ENCODE assay signal across 12 cellular contexts in the genomic region with DNA sequence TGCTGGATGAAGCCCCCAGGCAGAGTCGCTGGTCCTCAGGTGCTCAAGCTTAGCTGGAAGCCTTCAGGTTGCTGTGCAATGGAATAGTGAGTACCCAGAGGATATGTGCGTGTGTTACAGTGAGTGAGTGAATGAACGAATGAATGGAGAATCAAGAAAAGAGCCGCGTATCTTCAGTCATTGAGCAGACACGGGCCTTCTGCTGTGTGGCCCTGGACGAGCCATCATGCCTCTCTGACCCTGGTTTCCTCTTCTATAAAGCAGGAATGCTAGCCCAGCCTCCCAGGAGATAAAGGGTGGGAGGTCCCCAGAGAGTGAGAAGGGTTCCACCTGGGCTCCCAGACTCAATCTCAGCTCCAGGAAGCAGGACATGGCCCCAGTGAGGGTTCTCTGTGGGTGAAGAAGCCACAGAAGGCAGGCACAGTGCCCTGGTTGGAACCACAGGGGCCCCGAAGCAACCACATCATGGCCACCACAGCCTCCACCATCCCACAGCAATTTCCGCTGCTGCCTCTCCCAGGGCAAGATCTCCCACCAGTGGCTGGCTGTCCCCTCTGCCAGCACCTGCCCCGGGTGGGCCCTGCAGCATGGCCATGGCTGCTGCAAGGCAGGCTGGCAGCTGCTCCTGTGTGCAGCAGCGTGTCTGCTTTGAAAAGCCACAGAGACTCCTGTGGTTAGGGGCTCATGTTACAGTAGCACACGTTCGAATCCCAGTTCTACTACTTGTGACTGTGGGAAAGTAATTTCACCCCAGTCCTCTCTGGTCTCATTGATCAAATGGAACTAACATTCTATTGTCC. TPM values are rescaled to one million over a fixed set of nuclear protein-coding genes. Genes with fewer than 3 reads are reported as not detected.
A peak's percentile ranks its signal among the peaks of the same experiment; 100 is the strongest.
DNase-seq lines count a peak whose midpoint lies in the region; ATAC-seq, FAIRE-seq and TF ChIP-seq lines count a peak whose summit lies in the region.
"Not testable (repeated sequence)": the region's sequence is repeated elsewhere in the genome, so short reads cannot be mapped to it uniquely, and the experiment has no call there.
"Had no signal": no experiment of that assay in that cellular context is flagged by ENCODE, and none has a peak within 500 bp of the region (broad histone marks: within the 10 kb centered on the region; RNA-seq: fewer than 3 reads in every experiment).

No MANE protein-coding gene starts in this region.

- FAIRE-seq in GM12878 (lab: Jason Lieb, UNC), result not testable (repeated sequence)

- not testable (repeated sequence) for H3F3A ChIP-seq in GM23338 (replicated peaks; ENCODE audit: low read depth)

- not testable (repeated sequence) for H3K79me2 ChIP-seq in GM23338 (replicated peaks; ENCODE audit: insufficient read depth); GM12878 (ENCODE audit: control insufficient read depth, insufficient read depth, low read length)

- WGBS in GM12878 (ENCODE audit: insufficient coverage, insufficient replicate concordance, low lambda C conversion rate, missing lambda C conversion rate), result no CpG with 5 or more reads among the region's 13 CpGs

- H3K36me3 Mint-ChIP-seq in GM23338 (ENCODE audit: low read depth); T-cell; activated CD8-positive, alpha-beta memory T cell treated with anti-CD3 and anti-CD28 coated beads, Interleukin-2, amount 10 ng/mL, durations not matched to agents 7 days and 5 days; natural killer cell: not testable (repeated sequence)

- not testable (repeated sequence) for TF ChIP-seq POLR2A in GM12878 (IDR thresholded peaks at IDR 0.05; ENCODE audit: low read depth, low read length)

- POLR2A ChIA-PET in T-cell (lab: Charles Lee); GM12878 (lab: Charles Lee): not testable (repeated sequence)

- not testable (repeated sequence) for H3K4me1 Mint-ChIP-seq in GM23338; T-cell; activated CD8-positive, alpha-beta memory T cell treated with anti-CD3 and anti-CD28 coated beads, Interleukin-2, amount 10 ng/mL, durations not matched to agents 7 days and 5 days; natural killer cell

- H2AFZ ChIP-seq in GM23338; GM12878 (ENCODE audit: control insufficient read depth, low read depth, low read length): not testable (repeated sequence)

- BruUV-seq in GM12878 (replicated peaks; lab: Mats Ljungman, UMichigan), result not testable (repeated sequence)

- not testable (repeated sequence) for TF ChIP-seq EP300 in GM12878 (IDR thresholded peaks at IDR 0.05; ENCODE audit: borderline replicate concordance in 1 of 2, control insufficient read depth in 1 of 2, low read depth in 2 of 2, low read length in 2 of 2)

- not testable (repeated sequence) for H3K27me3 ChIP-seq in GM23338 (ENCODE audit: insufficient read depth); GM12878 (replicated peaks in 1 of 2; ENCODE audit: control insufficient read depth in 2 of 2, insufficient read depth in 2 of 2, low read length in 1 of 2)

- H3K9me3 Mint-ChIP-seq in GM23338; T-cell; activated CD8-positive, alpha-beta memory T cell treated with anti-CD3 and anti-CD28 coated beads, Interleukin-2, amount 10 ng/mL, durations not matched to agents 7 days and 5 days (ENCODE audit: low read depth); natural killer cell: not testable (repeated sequence)

- not testable (repeated sequence) for H3K27me3 Mint-ChIP-seq in GM23338 (ENCODE audit: insufficient read depth, low read depth, poor library complexity); T-cell; activated CD8-positive, alpha-beta memory T cell treated with anti-CD3 and anti-CD28 coated beads, Interleukin-2, amount 10 ng/mL, durations not matched to agents 7 days and 5 days; natural killer cell (ENCODE audit: low read depth in 2 of 2)

- TF ChIP-seq CTCF in GM23338 (conservative IDR thresholded peaks at IDR 0.05; ENCODE audit: low read depth in 2 of 2); GM12878 (IDR thresholded peaks at IDR 0.05 in 2 of 3, conservative IDR thresholded peaks at IDR 0.05 in 1 of 3; ENCODE audit: control insufficient read depth in 2 of 3, extremely low read depth in 1 of 3, insufficient read depth in 1 of 3, low read depth in 3 of 3, low read length in 3 of 3); natural killer cell (IDR thresholded peaks at IDR 0.05): not testable (repeated sequence)

- H3K9me3 ChIP-seq in GM12878 (replicated peaks; ENCODE audit: control insufficient read depth, insufficient read depth, low read length), result not testable (repeated sequence)

- DNase-seq in GM23338 (ENCODE audit: low spot score); T-cell; activated CD8-positive, alpha-beta memory T cell treated with anti-CD3 and anti-CD28 coated beads, Interleukin-2, amount 10 ng/mL, durations not matched to agents 7 days and 5 days; GM12878 (ENCODE audit: low read depth, low spot score); natural killer cell: not testable (repeated sequence)

- H3K27ac ChIP-seq in GM23338 (ENCODE audit: low read depth); GM12878 (ENCODE audit: control insufficient read depth, insufficient read depth): not testable (repeated sequence)

- ATAC-seq in GM18511 (IDR thresholded peaks at IDR 0.05; ENCODE audit: unreplicated experiment), result peak; percentile 61
- peak; percentile 34 for ATAC-seq in GM19468 (IDR thresholded peaks at IDR 0.05; ENCODE audit: extremely low read depth, unreplicated experiment)
- ATAC-seq in GM23338, result peak; percentile 8
- peak; percentile 48 to 78 (median 73) for ATAC-seq in T-cell (replicated peaks in 1 of 4)
- ATAC-seq in activated CD8-positive, alpha-beta memory T cell treated with anti-CD3 and anti-CD28 coated beads, Interleukin-2, amount 10 ng/mL, durations not matched to agents 7 days and 5 days, result peak; percentile 47
- ATAC-seq in GM12878, result peak; percentile 77
- ATAC-seq in natural killer cell, result peak; percentile 30 to 67 (median 50)

- SMC1A ChIA-PET in GM12878 (lab: Charles Lee; ENCODE audit: uncharacterized antibody, unreplicated experiment), result not testable (repeated sequence)

- H3K9ac ChIP-seq in GM12878 (ENCODE audit: control insufficient read depth, insufficient read depth, low read length), result not testable (repeated sequence)

- H4K20me1 ChIP-seq in GM23338 (replicated peaks; ENCODE audit: insufficient read depth); GM12878 (ENCODE audit: control insufficient read depth, insufficient read depth): not testable (repeated sequence)

- H3K4me2 ChIP-seq in GM23338; GM12878 (ENCODE audit: control insufficient read depth, insufficient read depth): not testable (repeated sequence)

- RAD21 ChIA-PET in GM12878 (lab: Charles Lee; ENCODE audit: unreplicated experiment), result not testable (repeated sequence)

- intact Hi-C loops in GM12878 (cut with micrococcal nuclease; ENCODE audit: unreplicated experiment); natural killer cell (cut with micrococcal nuclease): not testable (repeated sequence)

- not testable (repeated sequence) for H3K9me2 ChIP-seq in GM23338 (ENCODE audit: insufficient read depth)

- H3K27ac Mint-ChIP-seq in GM23338; T-cell; activated CD8-positive, alpha-beta memory T cell treated with anti-CD3 and anti-CD28 coated beads, Interleukin-2, amount 10 ng/mL, durations not matched to agents 7 days and 5 days; natural killer cell: not testable (repeated sequence)

- H3K4me3 ChIP-seq in GM23338, GM12878: not testable (repeated sequence)

- in situ Hi-C loops in GM12878 (cut with MboI), result not testable (repeated sequence)

- CTCF ChIA-PET in T-cell (lab: Charles Lee); activated CD8-positive, alpha-beta memory T cell treated with anti-CD3 and anti-CD28 coated beads, Interleukin-2, amount 10 ng/mL, durations not matched to agents 7 days and 5 days (lab: Charles Lee); GM12878 (lab: Yijun Ruan, JAX): not testable (repeated sequence)

- H3K4me1 ChIP-seq in GM23338 (ENCODE audit: insufficient read depth); GM12878 (ENCODE audit: control insufficient read depth, insufficient read depth, low read length): not testable (repeated sequence)

- not testable (repeated sequence) for TF ChIP-seq RAD21 in GM12878 (IDR thresholded peaks at IDR 0.05; ENCODE audit: insufficient read depth, low read depth, low read length)

- not testable (repeated sequence) for H3K36me3 ChIP-seq in GM23338 (ENCODE audit: insufficient read depth); GM12878 (ENCODE audit: control insufficient read depth in 2 of 2, insufficient read depth in 2 of 2, low read length in 1 of 2)

- H3K4me3 Mint-ChIP-seq in GM23338; T-cell; activated CD8-positive, alpha-beta memory T cell treated with anti-CD3 and anti-CD28 coated beads, Interleukin-2, amount 10 ng/mL, durations not matched to agents 7 days and 5 days; natural killer cell: not testable (repeated sequence)

RNA-seq across cellular contexts. Expression of a gene that starts 34.1 kb away (rescaled TPM):
- total RNA-seq in GM23338 (2014; rRNA removed; shearing (Covaris generic)), result 0.28 TPM in 1 of 2 replicates, not detected in the other
- polyA plus RNA-seq in GM23338 (2016; fragmentation: Nextera tagmentation; extraction: Ambion mirVana), result not detected in 2 replicates
- total RNA-seq in T-cell, result 100 to 1,000 TPM in 1 of 5 donors, 10 to 100 TPM in 4; 28.0 to 106 (median 85.5) TPM
- 1 to 10 TPM; 7.5 to 8.1 TPM for total RNA-seq in activated CD8-positive, alpha-beta memory T cell treated with anti-CD3 and anti-CD28 coated beads, Interleukin-2, amount 10 ng/mL, durations not matched to agents 7 days and 5 days
- 194 and 200 TPM in 2 replicates for total RNA-seq in GM12878 (2013; cell fraction: nucleolus; rRNA removed)
- 18.7 and 21.2 TPM in 2 replicates for total RNA-seq in GM12878 (2014; rRNA removed)
- 35.1 and 37.3 TPM in 2 replicates for total RNA-seq in GM12878 (2014; rRNA removed; fragmentation: Illumina TruSeq; extraction: Trizol)
- 29.3 and 32.4 TPM in 2 replicates for total RNA-seq in GM12878 (2021)
- 12.7 TPM for polyA plus RNA-seq in GM12878 (2011; ENCODE audit: low read depth)
- 5.5 and 7.5 TPM in 2 replicates for polyA plus RNA-seq in GM12878 (2011; rRNA removed)
- 4.3 and 5.9 TPM in 2 replicates for polyA plus RNA-seq in GM12878 (2011; cell fraction: cytosol; rRNA removed)
- 18.7 and 26.5 TPM in 2 replicates for polyA plus RNA-seq in GM12878 (2011; cell fraction: nucleus; rRNA removed)
- polyA plus RNA-seq in GM12878 (2012), result 18.3 and 26.2 TPM in 2 replicates
- polyA plus RNA-seq in GM12878 (2014; fragmentation: Illumina TruSeq; extraction: Trizol), result 5.6 and 24.6 TPM in 2 replicates
- 1 to 10 TPM; 1.5 to 1.9 TPM for polyA plus RNA-seq in GM12878 (2014; fragmentation: Nextera tagmentation; extraction: Ambion mirVana)
- polyA plus RNA-seq in GM12878 (2014; rRNA removed), result 52.0 and 63.2 TPM in 2 replicates
- polyA plus RNA-seq in GM12878 (2016; fragmentation: Nextera tagmentation; extraction: Ambion mirVana), result 1 to 10 TPM; 2.8 TPM
- polyA minus RNA-seq in GM12878 (2011; rRNA and poly(A)+ RNA removed), result 8.1 and 14.8 TPM in 2 replicates
- 2.4 and 2.9 TPM in 2 replicates for polyA minus RNA-seq in GM12878 (2011; cell fraction: cytosol; rRNA and poly(A)+ RNA removed)
- 14.4 and 35.1 TPM in 2 replicates for polyA minus RNA-seq in GM12878 (2011; cell fraction: nucleus; rRNA and poly(A)+ RNA removed)
- 1 to 10 TPM; 2.4 to 6.5 (median 4.3) TPM for total RNA-seq in natural killer cell
- total RNA-seq: Calu3, Daoy, IMR-90, NCI-H460, PC-3 had no signal
- polyA plus RNA-seq: IMR-90 had no signal

Comparison
In these comparisons a context has a peak if more than half of its experiments do, and no peak if none do; other contexts are left out.
1. ATAC-seq: peak in every context shown above with its lines; median percentile 77 in GM12878; 73 in T-cell; 61 in GM18511; 50 in natural killer cell; 47 in activated CD8-positive, alpha-beta memory T cell treated with anti-CD3 and anti-CD28 coated beads, Interleukin-2, amount 10 ng/mL, durations not matched to agents 7 days and 5 days; 34 in GM19468; 8 in GM23338.